Comparison of ENCODE assay signal across 17 cellular contexts in the genomic region with DNA sequence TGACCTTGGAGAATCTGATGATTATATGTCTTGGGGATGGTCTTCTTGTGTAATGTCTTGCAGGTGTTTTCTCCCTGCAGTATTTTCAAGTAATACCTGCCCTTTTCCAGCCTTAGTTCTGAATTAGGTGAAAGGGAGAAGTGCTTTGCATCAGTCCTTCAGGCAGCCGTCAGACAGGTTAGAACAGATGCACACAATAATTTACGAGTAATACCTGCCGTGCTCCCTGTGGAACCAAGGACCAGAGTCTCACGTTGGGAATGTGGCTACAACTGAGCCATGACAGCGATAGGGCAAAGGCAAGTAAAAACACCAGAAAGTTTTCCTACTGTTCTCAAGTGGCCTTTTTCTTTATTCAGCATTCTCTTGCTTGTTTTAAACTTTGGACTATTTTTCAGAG.
DNase-seq lines count a peak whose midpoint lies in the region; ATAC-seq and TF ChIP-seq lines count a peak whose summit lies in the region.
"Had no signal": no experiment of that assay in that cellular context is flagged by ENCODE, and none has a peak within 500 bp of the region (broad histone marks: within the 10 kb centered on the region; RNA-seq: fewer than 3 reads in every experiment).

No MANE protein-coding gene starts in this region.

- peaks cover 19% of the 10 kb centered on the region for H3K9me3 Mint-ChIP-seq in MCF 10A (ENCODE audit: unreplicated experiment)

- no peaks in the 10 kb centered on the region for H3K27me3 Mint-ChIP-seq in MCF 10A (ENCODE audit: insufficient read depth, unreplicated experiment)

- intact Hi-C loops in MCF 10A (cut with micrococcal nuclease) (no loop called here), breast epithelium (cut with DNase I; ENCODE audit: low total_unique reads) (no loop called here), mammary epithelial cell (cut with micrococcal nuclease) (no loop called here), left ventricle myocardium superior (cut with micrococcal nuclease) (no loop called here), gastrocnemius medialis (cut with DNase I; ENCODE audit: low total_unique reads) (no loop called here)

- H3K27ac Mint-ChIP-seq in MCF 10A (ENCODE audit: low read depth, unreplicated experiment): peak overlapping the region; percentile 10
- H3K27ac Mint-ChIP-seq: CD4-positive, CD25-positive, alpha-beta regulatory T cell; CD8-positive, alpha-beta memory T cell; GM23338 had no signal

- no peak overlapping the region for H3K4me2 ChIP-seq in mammary epithelial cell (ENCODE audit: insufficient read depth, low read depth, low read length)
- H3K4me2 ChIP-seq: GM23338 had no signal

- dilution Hi-C loops in mammary epithelial cell (cut with HindIII; ENCODE audit: low sequenced_read_pairs): loop anchor here (5.0 kb wide), 1 partner anchor 74 kb away; no protein-coding TSS in a partner anchor

- WGBS in mammary epithelial cell (ENCODE audit: low coverage, missing lambda C conversion rate): 69% methylated on average over 5 of the region's 5 CpGs

- no peaks in the 10 kb centered on the region for H3K9me3 ChIP-seq in breast epithelium
- no peaks in the 10 kb centered on the region for H3K9me3 ChIP-seq in mammary epithelial cell (replicated peaks; ENCODE audit: insufficient read depth, low read length)
- no peaks in the 10 kb centered on the region for H3K9me3 ChIP-seq in gastrocnemius medialis
- H3K9me3 ChIP-seq: BE2C had no signal

- TF ChIP-seq CTCF in MCF 10A (IDR thresholded peaks at IDR 0.05; ENCODE audit: unreplicated experiment) (no peak), breast epithelium (IDR thresholded peaks at IDR 0.05) (no peak), mammary epithelial cell (conservative IDR thresholded peaks at IDR 0.05 in 1 of 2, IDR thresholded peaks at IDR 0.05 in 1 of 2; ENCODE audit: extremely low read depth in 1 of 2, insufficient read depth in 1 of 2, low read depth in 1 of 2, low read length in 2 of 2) (no peak), gastrocnemius medialis (IDR thresholded peaks at IDR 0.05 in 4 of 5, conservative IDR thresholded peaks at IDR 0.05 in 1 of 5) (no peak)

- H3K79me2 ChIP-seq in mammary epithelial cell (ENCODE audit: insufficient read depth, low read length): peaks cover 27% of the 10 kb centered on the region

- no peaks in the 10 kb centered on the region for H3K4me1 ChIP-seq in breast epithelium
- peaks cover 15% of the 10 kb centered on the region for H3K4me1 ChIP-seq in mammary epithelial cell (ENCODE audit: insufficient read depth, low read length)
- H3K4me1 ChIP-seq in gastrocnemius medialis: no peaks in the 10 kb centered on the region
- H3K4me1 ChIP-seq: BE2C had no signal

- CTCF ChIA-PET in MCF 10A (lab: Yijun Ruan, JAX) (interaction anchor here (5.8 kb wide), 1 partner anchor 21 kb away, joined by 23 read pairs; no protein-coding TSS in a partner anchor), mammary epithelial cell (lab: Charles Lee; ENCODE audit: low non-redundant PET) (no interaction called here)

- in situ Hi-C loops in mammary epithelial cell (cut with MboI; ENCODE audit: low sequenced_read_pairs in 2 of 2): no loop called here
- in situ Hi-C loops in gastrocnemius medialis (cut with MboI; ENCODE audit: low sequenced_read_pairs in 4 of 4): loop anchor here in 2 of 4 donors (25.0 kb wide), 3 partner anchors 189 to 689 kb away; partner anchors contain the start of gene PRR23E (in 1 of the 2)

- H3K4me3 Mint-ChIP-seq in MCF 10A (ENCODE audit: unreplicated experiment): no peak overlapping the region
- H3K4me3 Mint-ChIP-seq: CD4-positive, CD25-positive, alpha-beta regulatory T cell; CD8-positive, alpha-beta memory T cell; GM23338 had no signal

- H2AFZ ChIP-seq in mammary epithelial cell (ENCODE audit: low read depth, low read length): no peak overlapping the region
- H2AFZ ChIP-seq: GM23338 had no signal

- DNase-seq in MCF 10A (ENCODE audit: unreplicated experiment) (no peak), breast epithelium (ENCODE audit: low spot score in 2 of 2) (no peak), mammary epithelial cell (peak; percentile 23), left ventricle myocardium superior (no peak), AG08396 (ENCODE audit: low spot score) (no peak), gastrocnemius medialis (no peak)
- DNase-seq: BE2C; C1 segment of cervical spinal cord; CD4-positive, CD25-positive, alpha-beta regulatory T cell; CD8-positive, alpha-beta memory T cell; COR-L47; DMS 273 treated with DMSO at 0.1 percent for 48 hours; DMS53; GDM1 had no signal

- H3K4me1 Mint-ChIP-seq in MCF 10A (ENCODE audit: insufficient read depth, unreplicated experiment): peaks cover 4% of the 10 kb centered on the region

- ATAC-seq in esophagus mucosa: peak; percentile 71
- no peak for ATAC-seq in left ventricle myocardium superior
- no peak for ATAC-seq in gastrocnemius medialis
- ATAC-seq: GM23338 had no signal

- H4K20me1 ChIP-seq in mammary epithelial cell (ENCODE audit: insufficient read depth, low read length): no peaks in the 10 kb centered on the region

- TF ChIP-seq POLR2A in breast epithelium (IDR thresholded peaks at IDR 0.05) (no peak), gastrocnemius medialis (IDR thresholded peaks at IDR 0.05) (no peak)

- H3K27me3 ChIP-seq in breast epithelium (no peaks in the 10 kb centered on the region), mammary epithelial cell (ENCODE audit: insufficient read depth, low read length) (no peaks in the 10 kb centered on the region), gastrocnemius medialis (no peaks in the 10 kb centered on the region)
- H3K27me3 ChIP-seq: BE2C had no signal

- H3K27ac ChIP-seq in breast epithelium: no peak overlapping the region
- H3K27ac ChIP-seq in mammary epithelial cell (ENCODE audit: insufficient read depth, low read depth, low read length): no peak overlapping the region
- H3K27ac ChIP-seq in gastrocnemius medialis: no peak overlapping the region
- H3K27ac ChIP-seq: HL-60 had no signal

- H3K9ac ChIP-seq in mammary epithelial cell (ENCODE audit: insufficient read depth, low read length): no peak overlapping the region

- H3K36me3 Mint-ChIP-seq in MCF 10A (ENCODE audit: insufficient read depth, unreplicated experiment): no peaks in the 10 kb centered on the region

- BruUV-seq in MCF 10A (replicated peaks; lab: Mats Ljungman, UMichigan) (no TSS peak), mammary epithelial cell (replicated peaks; lab: Mats Ljungman, UMichigan) (no TSS peak)

- H3K36me3 ChIP-seq in breast epithelium (no peaks in the 10 kb centered on the region), mammary epithelial cell (ENCODE audit: insufficient read depth, low read length) (no peaks in the 10 kb centered on the region), gastrocnemius medialis (no peaks in the 10 kb centered on the region)
- H3K36me3 ChIP-seq: BE2C had no signal

- H3K4me3 ChIP-seq in breast epithelium (no peak overlapping the region), mammary epithelial cell (replicated peaks in 1 of 3; ENCODE audit: insufficient read depth in 1 of 3, low read depth in 2 of 3, low read length in 3 of 3) (no peak overlapping the region), gastrocnemius medialis (no peak overlapping the region)
- H3K4me3 ChIP-seq: GM23338 had no signal

- POLR2A ChIA-PET in MCF 10A (lab: Yijun Ruan, JAX): interaction anchor here (0.7 kb wide), 1 partner anchor 9 kb away, joined by 3 read pairs; no protein-coding TSS in a partner anchor
